Comparison of ENCODE assay signal across 16 cellular contexts in the genomic region with DNA sequence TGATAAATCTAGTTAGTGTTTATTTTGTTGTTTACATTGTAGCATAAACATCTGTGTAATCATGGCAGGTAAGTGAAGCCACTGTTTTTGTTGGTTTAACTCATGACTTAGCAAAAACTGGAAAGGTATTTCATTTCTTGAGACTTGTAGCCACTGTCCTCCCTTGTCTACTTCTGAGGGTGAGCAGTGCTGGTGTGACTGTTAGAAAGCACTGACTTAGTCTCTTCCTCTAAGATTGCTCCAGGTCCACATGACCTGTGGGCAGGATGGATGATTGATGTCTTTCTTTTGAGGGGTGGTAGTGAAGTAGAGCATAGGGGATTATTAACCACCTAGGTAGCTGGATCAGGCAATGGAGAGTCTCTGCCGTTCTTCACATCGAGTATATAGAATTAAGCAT.
A peak's percentile ranks its signal among the peaks of the same experiment; 100 is the strongest.
DNase-seq lines count a peak whose midpoint lies in the region; ATAC-seq and TF ChIP-seq lines count a peak whose summit lies in the region.
"Had no signal": no experiment of that assay in that cellular context is flagged by ENCODE, and none has a peak within 500 bp of the region (broad histone marks: within the 10 kb centered on the region; RNA-seq: fewer than 3 reads in every experiment).

No MANE protein-coding gene starts in this region.

- TF ChIP-seq RAD21 in SK-N-SH (IDR thresholded peaks at IDR 0.05; ENCODE audit: low read length), result no peak

- H3K4me2 ChIP-seq in SK-N-SH, result no peak overlapping the region

- H3F3A ChIP-seq in SK-N-SH (replicated peaks; ENCODE audit: insufficient read depth), result peaks cover 14% of the 10 kb centered on the region

- DNase-seq in cardiac muscle cell (ENCODE audit: low read depth in 1 of 2, low spot score in 1 of 2) (no peak), cardiac septum (ENCODE audit: low spot score) (no peak), NCI-H2227 treated with DMSO at 0.1 percent for 48 hours (lab: John Stamatoyannopoulos, UW) (peak; percentile 47), left lung (no peak), thyroid gland (no peak), SK-N-SH (no peak), NCI-H82 (lab: John Stamatoyannopoulos, UW) (no peak), SHP77 treated with DMSO at 0.1 percent for 48 hours (lab: John Stamatoyannopoulos, UW) (no peak)
- DNase-seq: activated CD4-positive, alpha-beta T cell treated with anti-CD3 and anti-CD28 coated beads, Interleukin-2, amount 50 U/mL, for 1 hour; activated naive CD4-positive, alpha-beta T cell treated with anti-CD3 and anti-CD28 coated beads for 36 hours; activated T-cell treated with anti-CD3 and anti-CD28 coated beads for 4 hours; COR-L47; MV-4-11; right cardiac atrium; stimulated activated naive CD4-positive, alpha-beta T cell treated with Interleukin-2 at 50 U/mL for 16 hours had no signal

- TF ChIP-seq CTCF in cardiac muscle cell (IDR thresholded peaks at IDR 0.05; ENCODE audit: low read depth, low read length), result no peak
- no peak for TF ChIP-seq CTCF in left lung (IDR thresholded peaks at IDR 0.05)
- no peak for TF ChIP-seq CTCF in thyroid gland (IDR thresholded peaks at IDR 0.05)
- no peak for TF ChIP-seq CTCF in SK-N-SH (IDR thresholded peaks at IDR 0.05)

- H2AFZ ChIP-seq in SK-N-SH (ENCODE audit: low read depth), result no peak overlapping the region

- H3K27me3 ChIP-seq in cardiac muscle cell (no peaks in the 10 kb centered on the region), left lung (no peaks in the 10 kb centered on the region), thyroid gland (no peaks in the 10 kb centered on the region), SK-N-SH (ENCODE audit: insufficient read depth) (no peaks in the 10 kb centered on the region)
- H3K27me3 ChIP-seq: ascending aorta had no signal

- H3K27ac ChIP-seq in cardiac muscle cell (peak overlapping the region; percentile 12), left lung (no peak overlapping the region), thyroid gland (peak overlapping the region; percentile 17 to 64 (median 60)), SK-N-SH (ENCODE audit: low read depth in 2 of 2, low read length in 1 of 2) (peak overlapping the region in 1 of 2 experiments; percentile 39; a peak in 1 of 4 replicates)
- H3K27ac ChIP-seq: ascending aorta had no signal

- TF ChIP-seq POLR2A in thyroid gland (IDR thresholded peaks at IDR 0.05), result no peak

- peaks cover 98% of the 10 kb centered on the region for H3K79me2 ChIP-seq in SK-N-SH (ENCODE audit: insufficient read depth)

- peaks cover 4% of the 10 kb centered on the region for H3K4me1 ChIP-seq in cardiac muscle cell (ENCODE audit: low read depth)
- peaks cover 9 to 46% of the 10 kb centered on the region in 2 donors for H3K4me1 ChIP-seq in left lung
- H3K4me1 ChIP-seq in thyroid gland, result peaks cover 61 to 75% of the 10 kb centered on the region in 2 donors
- peaks cover 0 to 30% of the 10 kb centered on the region in 2 experiments; a peak in 3 of 4 replicates for H3K4me1 ChIP-seq in SK-N-SH (ENCODE audit: control insufficient read depth in 1 of 2, insufficient read depth in 2 of 2, low read depth in 1 of 2, low read length in 1 of 2)

- no peak for TF ChIP-seq EP300 in SK-N-SH (IDR thresholded peaks at IDR 0.05; ENCODE audit: borderline replicate concordance in 1 of 2, low read depth in 1 of 2, low read length in 1 of 2)

- H4K20me1 ChIP-seq in SK-N-SH (ENCODE audit: insufficient read depth), result peaks cover 62% of the 10 kb centered on the region

- ATAC-seq in left lung, result peak; percentile 8

- CTCF ChIA-PET in SK-N-SH (lab: Yijun Ruan, JAX), result interaction anchor here (0.9 to 1.5 kb wide), 4 partner anchors 28 to 343 kb away, joined by 3 to 4 read pairs (median 3); a partner anchor contains a TSS

- no peak overlapping the region for H3K4me3 ChIP-seq in cardiac muscle cell
- no peak overlapping the region for H3K4me3 ChIP-seq in left lung
- no peak overlapping the region for H3K4me3 ChIP-seq in thyroid gland (replicated peaks in 1 of 3)
- no peak overlapping the region for H3K4me3 ChIP-seq in SK-N-SH (ENCODE audit: low read depth in 2 of 2, low read length in 1 of 2)
- H3K4me3 ChIP-seq: ascending aorta had no signal

- H3K9me3 ChIP-seq in cardiac muscle cell (ENCODE audit: low read depth) (no peaks in the 10 kb centered on the region), left lung (no peaks in the 10 kb centered on the region), thyroid gland (no peaks in the 10 kb centered on the region), SK-N-SH (no peaks in the 10 kb centered on the region)
- H3K9me3 ChIP-seq: ascending aorta had no signal

- intact Hi-C loops in cardiac septum (cut with DNase I) (no loop called here), left lung (cut with DNase I) (no loop called here), thyroid gland (cut with DNase I) (no loop called here)

- no peak overlapping the region for H3K9ac ChIP-seq in SK-N-SH

- H3K9me2 ChIP-seq in SK-N-SH, result no peaks in the 10 kb centered on the region

- POLR2A ChIA-PET in SK-N-SH (lab: Yijun Ruan, JAX), result no interaction called here

- H3K36me3 ChIP-seq in cardiac muscle cell (no peaks in the 10 kb centered on the region), left lung (no peaks in the 10 kb centered on the region), thyroid gland (no peaks in the 10 kb centered on the region), SK-N-SH (replicated peaks in 1 of 2; ENCODE audit: control insufficient read depth in 1 of 2, insufficient read depth in 2 of 2, low read length in 1 of 2) (no peaks in the 10 kb centered on the region)
- H3K36me3 ChIP-seq: ascending aorta had no signal

- 51 to 54% methylated on average over 2 of the region's 2 CpGs for WGBS in thyroid gland, 2 donors
- 97% methylated on average over 2 of the region's 2 CpGs for WGBS in SK-N-SH (ENCODE audit: low lambda C conversion rate)

TF ChIP-seq in SK-N-SH, 30 proteins besides CTCF, POLR2A, EP300 and RAD21:
- no peak for TF ChIP-seq RFX5 (IDR thresholded peaks at IDR 0.05; ENCODE audit: low read length)
- no peak for TF ChIP-seq YY1 (IDR thresholded peaks at IDR 0.05; ENCODE audit: low read depth)
- TF ChIP-seq FOXJ3 (CRISPR knock-in tag; IDR thresholded peaks at IDR 0.05), result no peak
- TF ChIP-seq TAF1 (IDR thresholded peaks at IDR 0.05; ENCODE audit: borderline replicate concordance, low read depth, low read length), result no peak
- TF ChIP-seq, protein P1, sequence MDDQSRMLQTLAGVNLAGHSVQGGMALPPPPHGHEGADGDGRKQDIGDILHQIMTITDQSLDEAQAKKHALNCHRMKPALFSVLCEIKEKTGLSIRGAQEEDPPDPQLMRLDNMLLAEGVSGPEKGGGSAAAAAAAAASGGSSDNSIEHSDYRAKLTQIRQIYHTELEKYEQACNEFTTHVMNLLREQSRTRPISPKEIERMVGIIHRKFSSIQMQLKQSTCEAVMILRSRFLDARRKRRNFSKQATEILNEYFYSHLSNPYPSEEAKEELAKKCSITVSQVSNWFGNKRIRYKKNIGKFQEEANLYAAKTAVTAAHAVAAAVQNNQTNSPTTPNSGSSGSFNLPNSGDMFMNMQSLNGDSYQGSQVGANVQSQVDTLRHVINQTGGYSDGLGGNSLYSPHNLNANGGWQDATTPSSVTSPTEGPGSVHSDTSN (IDR thresholded peaks at IDR 0.05), result no peak
- TF ChIP-seq MXI1 (IDR thresholded peaks at IDR 0.05; ENCODE audit: low read depth, low read length), result no peak
- no peak for TF ChIP-seq POLR2AphosphoS5 (IDR thresholded peaks at IDR 0.05; ENCODE audit: low read depth, low read length)
- TF ChIP-seq, protein P2, sequence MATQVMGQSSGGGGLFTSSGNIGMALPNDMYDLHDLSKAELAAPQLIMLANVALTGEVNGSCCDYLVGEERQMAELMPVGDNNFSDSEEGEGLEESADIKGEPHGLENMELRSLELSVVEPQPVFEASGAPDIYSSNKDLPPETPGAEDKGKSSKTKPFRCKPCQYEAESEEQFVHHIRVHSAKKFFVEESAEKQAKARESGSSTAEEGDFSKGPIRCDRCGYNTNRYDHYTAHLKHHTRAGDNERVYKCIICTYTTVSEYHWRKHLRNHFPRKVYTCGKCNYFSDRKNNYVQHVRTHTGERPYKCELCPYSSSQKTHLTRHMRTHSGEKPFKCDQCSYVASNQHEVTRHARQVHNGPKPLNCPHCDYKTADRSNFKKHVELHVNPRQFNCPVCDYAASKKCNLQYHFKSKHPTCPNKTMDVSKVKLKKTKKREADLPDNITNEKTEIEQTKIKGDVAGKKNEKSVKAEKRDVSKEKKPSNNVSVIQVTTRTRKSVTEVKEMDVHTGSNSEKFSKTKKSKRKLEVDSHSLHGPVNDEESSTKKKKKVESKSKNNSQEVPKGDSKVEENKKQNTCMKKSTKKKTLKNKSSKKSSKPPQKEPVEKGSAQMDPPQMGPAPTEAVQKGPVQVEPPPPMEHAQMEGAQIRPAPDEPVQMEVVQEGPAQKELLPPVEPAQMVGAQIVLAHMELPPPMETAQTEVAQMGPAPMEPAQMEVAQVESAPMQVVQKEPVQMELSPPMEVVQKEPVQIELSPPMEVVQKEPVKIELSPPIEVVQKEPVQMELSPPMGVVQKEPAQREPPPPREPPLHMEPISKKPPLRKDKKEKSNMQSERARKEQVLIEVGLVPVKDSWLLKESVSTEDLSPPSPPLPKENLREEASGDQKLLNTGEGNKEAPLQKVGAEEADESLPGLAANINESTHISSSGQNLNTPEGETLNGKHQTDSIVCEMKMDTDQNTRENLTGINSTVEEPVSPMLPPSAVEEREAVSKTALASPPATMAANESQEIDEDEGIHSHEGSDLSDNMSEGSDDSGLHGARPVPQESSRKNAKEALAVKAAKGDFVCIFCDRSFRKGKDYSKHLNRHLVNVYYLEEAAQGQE (IDR thresholded peaks at IDR 0.05; ENCODE audit: low read depth, low read length), result no peak

Comparison
In these comparisons a context has a peak if more than half of its experiments do, and no peak if none do; other contexts are left out.
1. H3K27ac ChIP-seq: peak in cardiac muscle cell (single experiment) and thyroid gland (3 of 3); none in left lung (0 of 2).